Comparison of ENCODE assay signal across 1 cellular context in genomic region chr16:2459647-2460390, GRCh38.
A peak's percentile ranks its signal among the peaks of the same experiment; 100 is the strongest.
TF ChIP-seq lines count a peak whose summit lies in the region.

TEDC2 (plus strand) TSS chr16:2460109; CDS start chr16:2460145, 36 bp downstream.

TF ChIP-seq in GM12878, 131 proteins besides CTCF, POLR2A, EP300 and RAD21 (continued from another document):
- no peak for TF ChIP-seq ZBTB33 (IDR thresholded peaks at IDR 0.05)
- TF ChIP-seq BHLHE40 (IDR thresholded peaks at IDR 0.05; ENCODE audit: borderline replicate concordance in 1 of 2, low read depth in 2 of 2, low read length in 1 of 2) = peak in 1 of 2 experiments; percentile 24; a peak in 1 of 4 replicates
- peak; percentile 42; the same call in 1 of the 2 replicates for TF ChIP-seq POLR2AphosphoS2 (IDR thresholded peaks at IDR 0.05; ENCODE audit: low read depth, low read length)
- TF ChIP-seq RFX5 (IDR thresholded peaks at IDR 0.05; ENCODE audit: low read depth, low read length) = 0 out of 2 replicates have a peak, but pooled peaks have one; percentile 17
- TF ChIP-seq STAT1 (conservative IDR thresholded peaks at IDR 0.05) = no peak
- TF ChIP-seq MAX (IDR thresholded peaks at IDR 0.05; ENCODE audit: low read depth, low read length) = peak; percentile 93
- TF ChIP-seq ZZZ3 (IDR thresholded peaks at IDR 0.05; ENCODE audit: control insufficient read depth, insufficient read length, low read depth) = no peak
- 0 out of 2 replicates have a peak, but pooled peaks have one; percentile 7 for TF ChIP-seq TCF12 (IDR thresholded peaks at IDR 0.05; ENCODE audit: low read depth, low read length)
- TF ChIP-seq E2F8 (IDR thresholded peaks at IDR 0.05; ENCODE audit: low read depth, partially characterized antibody) = no peak
- TF ChIP-seq, protein P1, sequence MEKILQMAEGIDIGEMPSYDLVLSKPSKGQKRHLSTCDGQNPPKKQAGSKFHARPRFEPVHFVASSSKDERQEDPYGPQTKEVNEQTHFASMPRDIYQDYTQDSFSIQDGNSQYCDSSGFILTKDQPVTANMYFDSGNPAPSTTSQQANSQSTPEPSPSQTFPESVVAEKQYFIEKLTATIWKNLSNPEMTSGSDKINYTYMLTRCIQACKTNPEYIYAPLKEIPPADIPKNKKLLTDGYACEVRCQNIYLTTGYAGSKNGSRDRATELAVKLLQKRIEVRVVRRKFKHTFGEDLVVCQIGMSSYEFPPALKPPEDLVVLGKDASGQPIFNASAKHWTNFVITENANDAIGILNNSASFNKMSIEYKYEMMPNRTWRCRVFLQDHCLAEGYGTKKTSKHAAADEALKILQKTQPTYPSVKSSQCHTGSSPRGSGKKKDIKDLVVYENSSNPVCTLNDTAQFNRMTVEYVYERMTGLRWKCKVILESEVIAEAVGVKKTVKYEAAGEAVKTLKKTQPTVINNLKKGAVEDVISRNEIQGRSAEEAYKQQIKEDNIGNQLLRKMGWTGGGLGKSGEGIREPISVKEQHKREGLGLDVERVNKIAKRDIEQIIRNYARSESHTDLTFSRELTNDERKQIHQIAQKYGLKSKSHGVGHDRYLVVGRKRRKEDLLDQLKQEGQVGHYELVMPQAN (conservative IDR thresholded peaks at IDR 0.05) = peak; percentile 98
- peak; percentile 68 for TF ChIP-seq CHD2 (IDR thresholded peaks at IDR 0.05; ENCODE audit: borderline replicate concordance, low read depth, low read length)
- TF ChIP-seq NBN (IDR thresholded peaks at IDR 0.05) = peak; percentile 49; the same call in 1 of the 2 replicates
- TF ChIP-seq CHD4 (IDR thresholded peaks at IDR 0.05) = no peak
- no peak for TF ChIP-seq NFYA (IDR thresholded peaks at IDR 0.05; ENCODE audit: borderline replicate concordance, low read depth, low read length)
- no peak for TF ChIP-seq KAT2A (conservative IDR thresholded peaks at IDR 0.05; ENCODE audit: control insufficient read depth, low read depth, low read length)
- 0 out of 2 replicates have a peak, but pooled peaks have one; percentile 13 for TF ChIP-seq NRF1 (conservative IDR thresholded peaks at IDR 0.05; ENCODE audit: low read depth, low read length)
- TF ChIP-seq GABPA (IDR thresholded peaks at IDR 0.05; ENCODE audit: low read depth) = peak; percentile 85; the same call in 1 of the 2 replicates
- TF ChIP-seq HDGF (IDR thresholded peaks at IDR 0.05) = peak; percentile 77; the same call in 1 of the 2 replicates
- no peak for TF ChIP-seq SUZ12 (IDR thresholded peaks at IDR 0.05; ENCODE audit: unreplicated experiment)
- TF ChIP-seq SP1 (IDR thresholded peaks at IDR 0.05; ENCODE audit: low read depth, low read length) = peak; percentile 88
- TF ChIP-seq, protein P2, sequence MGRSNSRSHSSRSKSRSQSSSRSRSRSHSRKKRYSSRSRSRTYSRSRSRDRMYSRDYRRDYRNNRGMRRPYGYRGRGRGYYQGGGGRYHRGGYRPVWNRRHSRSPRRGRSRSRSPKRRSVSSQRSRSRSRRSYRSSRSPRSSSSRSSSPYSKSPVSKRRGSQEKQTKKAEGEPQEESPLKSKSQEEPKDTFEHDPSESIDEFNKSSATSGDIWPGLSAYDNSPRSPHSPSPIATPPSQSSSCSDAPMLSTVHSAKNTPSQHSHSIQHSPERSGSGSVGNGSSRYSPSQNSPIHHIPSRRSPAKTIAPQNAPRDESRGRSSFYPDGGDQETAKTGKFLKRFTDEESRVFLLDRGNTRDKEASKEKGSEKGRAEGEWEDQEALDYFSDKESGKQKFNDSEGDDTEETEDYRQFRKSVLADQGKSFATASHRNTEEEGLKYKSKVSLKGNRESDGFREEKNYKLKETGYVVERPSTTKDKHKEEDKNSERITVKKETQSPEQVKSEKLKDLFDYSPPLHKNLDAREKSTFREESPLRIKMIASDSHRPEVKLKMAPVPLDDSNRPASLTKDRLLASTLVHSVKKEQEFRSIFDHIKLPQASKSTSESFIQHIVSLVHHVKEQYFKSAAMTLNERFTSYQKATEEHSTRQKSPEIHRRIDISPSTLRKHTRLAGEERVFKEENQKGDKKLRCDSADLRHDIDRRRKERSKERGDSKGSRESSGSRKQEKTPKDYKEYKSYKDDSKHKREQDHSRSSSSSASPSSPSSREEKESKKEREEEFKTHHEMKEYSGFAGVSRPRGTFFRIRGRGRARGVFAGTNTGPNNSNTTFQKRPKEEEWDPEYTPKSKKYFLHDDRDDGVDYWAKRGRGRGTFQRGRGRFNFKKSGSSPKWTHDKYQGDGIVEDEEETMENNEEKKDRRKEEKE (IDR thresholded peaks at IDR 0.05) = no peak
- TF ChIP-seq EGR1 (IDR thresholded peaks at IDR 0.05; ENCODE audit: borderline replicate concordance in 1 of 2, low read depth in 2 of 2, low read length in 2 of 2) = peak in 1 of 2 experiments; percentile 33; a peak in 1 of 3 replicates
- TF ChIP-seq ELK1 (IDR thresholded peaks at IDR 0.05; ENCODE audit: low read depth, low read length) = peak; percentile 40
- peak; percentile 50; the same call in 1 of the 2 replicates for TF ChIP-seq CREM (IDR thresholded peaks at IDR 0.05; ENCODE audit: low read depth)
- no peak for TF ChIP-seq IKZF2 (IDR thresholded peaks at IDR 0.05)
- TF ChIP-seq LARP7 (IDR thresholded peaks at IDR 0.05) = no peak
- no peak for TF ChIP-seq POU2F2 (IDR thresholded peaks at IDR 0.05; ENCODE audit: borderline replicate concordance, low read depth, low read length)
- no peak for TF ChIP-seq ZNF217 (IDR thresholded peaks at IDR 0.05)
- peak; percentile 98 for TF ChIP-seq MXI1 (IDR thresholded peaks at IDR 0.05; ENCODE audit: low read depth, low read length)
- TF ChIP-seq PAX8 (IDR thresholded peaks at IDR 0.05) = no peak
- TF ChIP-seq ZBED1 (IDR thresholded peaks at IDR 0.05; ENCODE audit: borderline replicate concordance) = no peak
- TF ChIP-seq YY1 (IDR thresholded peaks at IDR 0.05; ENCODE audit: low read depth, low read length) = peak; percentile 55
- TF ChIP-seq, protein P3, sequence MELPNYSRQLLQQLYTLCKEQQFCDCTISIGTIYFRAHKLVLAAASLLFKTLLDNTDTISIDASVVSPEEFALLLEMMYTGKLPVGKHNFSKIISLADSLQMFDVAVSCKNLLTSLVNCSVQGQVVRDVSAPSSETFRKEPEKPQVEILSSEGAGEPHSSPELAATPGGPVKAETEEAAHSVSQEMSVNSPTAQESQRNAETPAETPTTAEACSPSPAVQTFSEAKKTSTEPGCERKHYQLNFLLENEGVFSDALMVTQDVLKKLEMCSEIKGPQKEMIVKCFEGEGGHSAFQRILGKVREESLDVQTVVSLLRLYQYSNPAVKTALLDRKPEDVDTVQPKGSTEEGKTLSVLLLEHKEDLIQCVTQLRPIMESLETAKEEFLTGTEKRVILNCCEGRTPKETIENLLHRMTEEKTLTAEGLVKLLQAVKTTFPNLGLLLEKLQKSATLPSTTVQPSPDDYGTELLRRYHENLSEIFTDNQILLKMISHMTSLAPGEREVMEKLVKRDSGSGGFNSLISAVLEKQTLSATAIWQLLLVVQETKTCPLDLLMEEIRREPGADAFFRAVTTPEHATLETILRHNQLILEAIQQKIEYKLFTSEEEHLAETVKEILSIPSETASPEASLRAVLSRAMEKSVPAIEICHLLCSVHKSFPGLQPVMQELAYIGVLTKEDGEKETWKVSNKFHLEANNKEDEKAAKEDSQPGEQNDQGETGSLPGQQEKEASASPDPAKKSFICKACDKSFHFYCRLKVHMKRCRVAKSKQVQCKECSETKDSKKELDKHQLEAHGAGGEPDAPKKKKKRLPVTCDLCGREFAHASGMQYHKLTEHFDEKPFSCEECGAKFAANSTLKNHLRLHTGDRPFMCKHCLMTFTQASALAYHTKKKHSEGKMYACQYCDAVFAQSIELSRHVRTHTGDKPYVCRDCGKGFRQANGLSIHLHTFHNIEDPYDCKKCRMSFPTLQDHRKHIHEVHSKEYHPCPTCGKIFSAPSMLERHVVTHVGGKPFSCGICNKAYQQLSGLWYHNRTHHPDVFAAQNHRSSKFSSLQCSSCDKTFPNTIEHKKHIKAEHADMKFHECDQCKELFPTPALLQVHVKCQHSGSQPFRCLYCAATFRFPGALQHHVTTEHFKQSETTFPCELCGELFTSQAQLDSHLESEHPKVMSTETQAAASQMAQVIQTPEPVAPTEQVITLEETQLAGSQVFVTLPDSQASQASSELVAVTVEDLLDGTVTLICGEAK (IDR thresholded peaks at IDR 0.05; ENCODE audit: borderline replicate concordance) = peak; percentile 66; the same call in 1 of the 2 replicates
- TF ChIP-seq ZSCAN29 (IDR thresholded peaks at IDR 0.05) = no peak
- TF ChIP-seq BCL3 (IDR thresholded peaks at IDR 0.05; ENCODE audit: borderline replicate concordance, insufficient read depth, low read depth, low read length, poor library complexity, severe bottlenecking) = no peak
- no peak for TF ChIP-seq SREBF2 (IDR thresholded peaks at IDR 0.05; ENCODE audit: low read length)
- no peak for TF ChIP-seq JUNB (IDR thresholded peaks at IDR 0.05)
- TF ChIP-seq, protein P4, sequence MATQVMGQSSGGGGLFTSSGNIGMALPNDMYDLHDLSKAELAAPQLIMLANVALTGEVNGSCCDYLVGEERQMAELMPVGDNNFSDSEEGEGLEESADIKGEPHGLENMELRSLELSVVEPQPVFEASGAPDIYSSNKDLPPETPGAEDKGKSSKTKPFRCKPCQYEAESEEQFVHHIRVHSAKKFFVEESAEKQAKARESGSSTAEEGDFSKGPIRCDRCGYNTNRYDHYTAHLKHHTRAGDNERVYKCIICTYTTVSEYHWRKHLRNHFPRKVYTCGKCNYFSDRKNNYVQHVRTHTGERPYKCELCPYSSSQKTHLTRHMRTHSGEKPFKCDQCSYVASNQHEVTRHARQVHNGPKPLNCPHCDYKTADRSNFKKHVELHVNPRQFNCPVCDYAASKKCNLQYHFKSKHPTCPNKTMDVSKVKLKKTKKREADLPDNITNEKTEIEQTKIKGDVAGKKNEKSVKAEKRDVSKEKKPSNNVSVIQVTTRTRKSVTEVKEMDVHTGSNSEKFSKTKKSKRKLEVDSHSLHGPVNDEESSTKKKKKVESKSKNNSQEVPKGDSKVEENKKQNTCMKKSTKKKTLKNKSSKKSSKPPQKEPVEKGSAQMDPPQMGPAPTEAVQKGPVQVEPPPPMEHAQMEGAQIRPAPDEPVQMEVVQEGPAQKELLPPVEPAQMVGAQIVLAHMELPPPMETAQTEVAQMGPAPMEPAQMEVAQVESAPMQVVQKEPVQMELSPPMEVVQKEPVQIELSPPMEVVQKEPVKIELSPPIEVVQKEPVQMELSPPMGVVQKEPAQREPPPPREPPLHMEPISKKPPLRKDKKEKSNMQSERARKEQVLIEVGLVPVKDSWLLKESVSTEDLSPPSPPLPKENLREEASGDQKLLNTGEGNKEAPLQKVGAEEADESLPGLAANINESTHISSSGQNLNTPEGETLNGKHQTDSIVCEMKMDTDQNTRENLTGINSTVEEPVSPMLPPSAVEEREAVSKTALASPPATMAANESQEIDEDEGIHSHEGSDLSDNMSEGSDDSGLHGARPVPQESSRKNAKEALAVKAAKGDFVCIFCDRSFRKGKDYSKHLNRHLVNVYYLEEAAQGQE (IDR thresholded peaks at IDR 0.05; ENCODE audit: low read depth, low read length) = peak; percentile 56
- TF ChIP-seq RUNX3 (IDR thresholded peaks at IDR 0.05; ENCODE audit: low read length) = no peak
